14 cellular contexts compared by ENCODE assay signal in the genomic region with DNA sequence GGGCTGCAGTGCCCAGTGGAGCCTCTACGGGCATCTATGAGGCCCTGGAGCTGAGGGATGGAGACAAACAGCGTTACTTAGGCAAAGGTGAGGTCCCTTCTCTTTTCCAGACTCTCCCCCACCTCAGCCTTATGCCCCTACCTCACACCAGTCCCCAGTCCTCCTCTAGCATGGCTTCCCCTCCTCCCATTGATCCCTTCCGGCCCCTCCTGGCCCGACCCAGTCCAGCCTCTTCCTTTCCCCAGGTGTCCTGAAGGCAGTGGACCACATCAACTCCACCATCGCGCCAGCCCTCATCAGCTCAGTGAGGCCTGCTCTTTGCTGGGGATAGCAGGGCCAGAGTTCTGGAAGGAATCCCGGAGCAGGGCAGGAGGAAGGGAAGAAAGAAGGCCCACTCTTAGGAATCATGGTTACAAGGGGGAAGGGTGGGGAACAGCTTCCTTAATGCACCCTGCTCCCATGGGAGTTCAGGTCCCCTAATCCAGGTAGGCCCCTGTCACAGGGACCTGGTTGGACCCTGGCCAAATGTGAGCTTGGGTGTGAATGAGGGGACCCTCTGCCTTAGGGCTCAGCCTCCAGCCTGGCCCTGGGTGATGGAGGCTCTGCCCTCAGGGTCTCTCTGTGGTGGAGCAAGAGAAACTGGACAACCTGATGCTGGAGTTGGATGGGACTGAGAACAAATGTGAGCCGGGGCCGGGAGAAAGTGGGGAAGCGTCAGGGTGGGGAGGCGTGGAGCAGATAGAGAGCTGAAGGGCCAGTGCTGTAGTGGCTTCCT. TPM values are rescaled to one million over a fixed set of nuclear protein-coding genes. Genes with fewer than 3 reads are reported as not detected.
DNase-seq lines count a peak whose midpoint lies in the region; ATAC-seq and TF ChIP-seq lines count a peak whose summit lies in the region.
"Had no signal": no experiment of that assay in that cellular context is flagged by ENCODE, and none has a peak within 500 bp of the region (broad histone marks: within the 10 kb centered on the region; RNA-seq: fewer than 3 reads in every experiment).

No MANE protein-coding gene starts in this region.

- H3K27ac ChIP-seq in HUES6 (ENCODE audit: low read depth, low read length) (no peak overlapping the region), dorsolateral prefrontal cortex (peak overlapping the region in 18 of 59 donors; percentile 8 to 97 (median 22))
- H3K27ac ChIP-seq: gastrocnemius medialis had no signal

- CTCF ChIA-PET in activated CD4-positive, alpha-beta T cell treated with anti-CD3 and anti-CD28 coated beads for 36 hours (lab: Charles Lee) = interaction anchor here (0.6 to 1.5 kb wide), 7 partner anchors 7 to 1015 kb away, joined by 3 to 4 read pairs (median 3); no protein-coding TSS in a partner anchor

- intact Hi-C loops in activated CD4-positive, alpha-beta T cell treated with anti-CD3 and anti-CD28 coated beads for 36 hours (cut with DNase I, micrococcal nuclease) = no loop called here
- intact Hi-C loops in dorsolateral prefrontal cortex (cut with DNase I) = no loop called here

- no peak overlapping the region for H3K27ac Mint-ChIP-seq in activated CD4-positive, alpha-beta T cell treated with anti-CD3 and anti-CD28 coated beads for 36 hours
- H3K27ac Mint-ChIP-seq in osteocyte (ENCODE audit: unreplicated experiment) = no peak overlapping the region

- H3K36me3 Mint-ChIP-seq in activated CD4-positive, alpha-beta T cell treated with anti-CD3 and anti-CD28 coated beads for 36 hours (ENCODE audit: low read depth) = peaks cover 43% of the 10 kb centered on the region
- H3K36me3 Mint-ChIP-seq in osteocyte (ENCODE audit: unreplicated experiment) = peaks cover 4% of the 10 kb centered on the region

- H3K36me3 ChIP-seq in HUES6 (ENCODE audit: control insufficient read depth, insufficient read depth, low read length) = peaks cover 40% of the 10 kb centered on the region
- H3K36me3 ChIP-seq: gastrocnemius medialis, transverse colon had no signal

- H3K4me3 Mint-ChIP-seq in activated CD4-positive, alpha-beta T cell treated with anti-CD3 and anti-CD28 coated beads for 36 hours = peak overlapping the region; percentile 98
- H3K4me3 Mint-ChIP-seq in osteocyte (ENCODE audit: unreplicated experiment) = no peak overlapping the region

- no peak for TF ChIP-seq CTCF in dorsolateral prefrontal cortex (IDR thresholded peaks at IDR 0.05 in 54 of 56, conservative IDR thresholded peaks at IDR 0.05 in 2 of 56; ENCODE audit: low read depth in 1 of 56, partially characterized antibody in 56 of 56)
- TF ChIP-seq CTCF in retinal pigment epithelial cell (conservative IDR thresholded peaks at IDR 0.05; ENCODE audit: low read depth, low read length) = no peak
- TF ChIP-seq CTCF in osteocyte (IDR thresholded peaks at IDR 0.05) = no peak
- TF ChIP-seq CTCF in GM10266 (IDR thresholded peaks at IDR 0.05; ENCODE audit: control insufficient read depth, insufficient read depth, low read depth, missing control alignments) = no peak

- peak overlapping the region; percentile 9 for H3K9ac ChIP-seq in HUES6 (ENCODE audit: low read length)

- peaks cover 38% of the 10 kb centered on the region for H3K4me1 Mint-ChIP-seq in activated CD4-positive, alpha-beta T cell treated with anti-CD3 and anti-CD28 coated beads for 36 hours
- peaks cover 18% of the 10 kb centered on the region for H3K4me1 Mint-ChIP-seq in osteocyte (ENCODE audit: unreplicated experiment)

- H3K4me1 ChIP-seq in HUES6 (ENCODE audit: control insufficient read depth, insufficient read depth, low read length) = peaks cover 38% of the 10 kb centered on the region

- peaks cover 4% of the 10 kb centered on the region; the same call in 1 of the 2 replicates for H3K27me3 ChIP-seq in HUES6 (ENCODE audit: control insufficient read depth, insufficient read depth, low read length)
- H3K27me3 ChIP-seq in dorsolateral prefrontal cortex = no peaks in the 10 kb centered on the region

- H3K27me3 Mint-ChIP-seq in activated CD4-positive, alpha-beta T cell treated with anti-CD3 and anti-CD28 coated beads for 36 hours = no peaks in the 10 kb centered on the region
- no peaks in the 10 kb centered on the region for H3K27me3 Mint-ChIP-seq in osteocyte (ENCODE audit: unreplicated experiment)

- H3K4me3 ChIP-seq in HUES6 (ENCODE audit: low read depth, low read length) = peak overlapping the region; percentile 68; the same call in 1 of the 2 replicates
- H3K4me3 ChIP-seq in dorsolateral prefrontal cortex = peak overlapping the region in 40 of 59 donors; percentile 2 to 93 (median 84)
- H3K4me3 ChIP-seq in retinal pigment epithelial cell (ENCODE audit: low read length) = peak overlapping the region; percentile 82
- H3K4me3 ChIP-seq: gastrocnemius medialis, transverse colon had no signal

- POLR2A ChIA-PET in activated CD4-positive, alpha-beta T cell treated with anti-CD3 and anti-CD28 coated beads for 36 hours (lab: Charles Lee) = interaction anchor here (1.1 kb wide), 1 partner anchor 46 kb away, joined by 3 read pairs; no protein-coding TSS in a partner anchor

- DNase-seq in activated CD4-positive, alpha-beta T cell treated with anti-CD3 and anti-CD28 coated beads for 36 hours = no peak
- DNase-seq in activated CD4-positive, alpha-beta T cell treated with anti-CD3 and anti-CD28 coated beads for 4 hours = no peak
- DNase-seq in dorsolateral prefrontal cortex (no peak), retinal pigment epithelial cell (ENCODE audit: low read depth) (no peak), osteocyte (ENCODE audit: extremely low spot score, unreplicated experiment) (no peak), GM10266 (ENCODE audit: extremely low spot score) (no peak), NCI-H69 (lab: John Stamatoyannopoulos, UW) (no peak)
- DNase-seq: effector CD4-positive, alpha-beta T cell; gastrocnemius medialis; transverse colon had no signal

- H3K9me3 ChIP-seq in HUES6 (ENCODE audit: control insufficient read depth, insufficient read depth, low read depth, low read length) = no peaks in the 10 kb centered on the region
- H3K9me3 ChIP-seq: gastrocnemius medialis, transverse colon had no signal

- ATAC-seq in activated CD4-positive, alpha-beta T cell treated with anti-CD3 and anti-CD28 coated beads for 36 hours = no peak
- ATAC-seq: gastrocnemius medialis had no signal

- H3K9me3 Mint-ChIP-seq in activated CD4-positive, alpha-beta T cell treated with anti-CD3 and anti-CD28 coated beads for 36 hours (ENCODE audit: low read depth) = no peaks in the 10 kb centered on the region
- no peaks in the 10 kb centered on the region for H3K9me3 Mint-ChIP-seq in osteocyte (ENCODE audit: unreplicated experiment)

RNA-seq across cellular contexts. Expression of gene ENO2, which starts 2.2 kb away (rescaled TPM):
- total RNA-seq in activated CD4-positive, alpha-beta T cell treated with anti-CD3 and anti-CD28 coated beads for 36 hours = 100 to 1,000 TPM; 301 to 317 TPM
- 1,000 to 10,000 TPM in 14 of 120 experiments, 100 to 1,000 TPM in 106; 270 to 1,166 (median 848) TPM for total RNA-seq in dorsolateral prefrontal cortex
- 21.5 and 24.1 TPM in 2 replicates for total RNA-seq in osteocyte

RNA-seq across cellular contexts. Expression of gene ATN1, which starts 11.1 kb away (rescaled TPM):
- 10 to 100 TPM; 32.2 to 32.4 TPM for total RNA-seq in activated CD4-positive, alpha-beta T cell treated with anti-CD3 and anti-CD28 coated beads for 36 hours
- total RNA-seq in dorsolateral prefrontal cortex (100 to 1,000 TPM; 147 to 334 (median 199) TPM), osteocyte (117 and 123 TPM in 2 replicates)

RNA-seq across cellular contexts. Expression of gene LRRC23, which starts 12.0 kb away (rescaled TPM):
- total RNA-seq in activated CD4-positive, alpha-beta T cell treated with anti-CD3 and anti-CD28 coated beads for 36 hours = 1 to 10 TPM; 6.4 to 7.0 TPM
- total RNA-seq in dorsolateral prefrontal cortex (10 to 100 TPM; 16.3 to 32.4 (median 22.4) TPM), osteocyte (9.0 and 11.3 TPM in 2 replicates)

RNA-seq across cellular contexts. Expression of gene RNU7-1, which starts 27.0 kb away (rescaled TPM):
- total RNA-seq in activated CD4-positive, alpha-beta T cell treated with anti-CD3 and anti-CD28 coated beads for 36 hours = not detected
- total RNA-seq in dorsolateral prefrontal cortex (not detected), osteocyte (not detected in 2 replicates)
- total RNA-seq: gastrocnemius medialis, kidney epithelial cell, OCI-LY7, skeletal muscle tissue, transverse colon had no signal

RNA-seq across cellular contexts. Expression of gene C12orf57, which starts 27.2 kb away (rescaled TPM):
- 100 to 1,000 TPM; 189 to 208 TPM for total RNA-seq in activated CD4-positive, alpha-beta T cell treated with anti-CD3 and anti-CD28 coated beads for 36 hours
- total RNA-seq in dorsolateral prefrontal cortex = 100 to 1,000 TPM; 102 to 287 (median 162) TPM
- 287 and 309 TPM in 2 replicates for total RNA-seq in osteocyte

Comparison
In these comparisons a context has a peak if more than half of its experiments do, and no peak if none do; other contexts are left out.
1. RNA of gene ENO2, which starts 2.2 kb away (total RNA-seq): 270 to 1,166 TPM in dorsolateral prefrontal cortex and 301 to 317 TPM in activated CD4-positive, alpha-beta T cell treated with anti-CD3 and anti-CD28 coated beads for 36 hours; 21.5 to 24.1 TPM in osteocyte; every median in the first group is over 10 times any median in the second.
2. Peak in every context shown above with its lines, with median percentiles within 50 percentile points of each other: H3K4me3 ChIP-seq.